ENCODE assay signal across 9 cellular contexts in genomic region chr1:3746389-3746783, GRCh38. TPM values are rescaled to one million over a fixed set of nuclear protein-coding genes. Genes with fewer than 3 reads are reported as not detected.
A peak's percentile ranks its signal among the peaks of the same experiment; 100 is the strongest.
DNase-seq lines count a peak whose midpoint lies in the region; ATAC-seq and TF ChIP-seq lines count a peak whose summit lies in the region.
"Had no signal": no experiment of that assay in that cellular context is flagged by ENCODE, and none has a peak within 500 bp of the region (broad histone marks: within the 10 kb centered on the region; RNA-seq: fewer than 3 reads in every experiment).

No MANE protein-coding gene starts in this region.

- no peaks in the 10 kb centered on the region for H3K9me3 ChIP-seq in breast epithelium
- H3K9me3 ChIP-seq in lower lobe of right lung: no peaks in the 10 kb centered on the region
- H3K9me3 ChIP-seq: adrenal gland had no signal

- peaks cover 17% of the 10 kb centered on the region for H3K4me1 Mint-ChIP-seq in stimulated activated naive CD8-positive, alpha-beta T cell treated with anti-CD3 and anti-CD28 coated beads, Interleukin-15, Interleukin-2, amounts not matched to agents 100 ng/mL and 50 ng/mL, for 24 hours (ENCODE audit: low read depth)

- DNase-seq in stimulated activated naive CD8-positive, alpha-beta T cell treated with anti-CD3 and anti-CD28 coated beads, Interleukin-15, Interleukin-2, amounts not matched to agents 100 U/mL and 50 U/mL, for 24 hours: no peak
- DNase-seq in breast epithelium (ENCODE audit: low spot score in 2 of 2) (no peak), lower lobe of right lung (peak; percentile 45), anterior cingulate cortex (lab: John Stamatoyannopoulos, UW) (no peak), SKM-1 treated with dmso at 0.1 percent for 144 hours (lab: John Stamatoyannopoulos, UW; ENCODE audit: unreplicated experiment) (no peak), NCI-H187 treated with DMSO at 0.1 percent for 48 hours (lab: John Stamatoyannopoulos, UW) (no peak), activated gamma-delta T cell treated with Interleukin-2 at 50 U/mL for 16 hours (no peak)

- TF ChIP-seq CTCF in breast epithelium (IDR thresholded peaks at IDR 0.05) (no peak), lower lobe of right lung (IDR thresholded peaks at IDR 0.05) (no peak)

- H3K4me3 Mint-ChIP-seq in stimulated activated naive CD8-positive, alpha-beta T cell treated with anti-CD3 and anti-CD28 coated beads, Interleukin-15, Interleukin-2, amounts not matched to agents 100 ng/mL and 50 ng/mL, for 24 hours: peak overlapping the region; percentile 84

- peaks cover 8% of the 10 kb centered on the region for H3K36me3 ChIP-seq in breast epithelium
- H3K36me3 ChIP-seq in lower lobe of right lung: peaks cover 21% of the 10 kb centered on the region

- intact Hi-C loops in breast epithelium (cut with DNase I; ENCODE audit: low total_unique reads): no loop called here
- intact Hi-C loops in lower lobe of right lung (cut with DNase I): no loop called here

- no peak for TF ChIP-seq POLR2A in breast epithelium (IDR thresholded peaks at IDR 0.05)

- H3K4me3 ChIP-seq in breast epithelium (peak overlapping the region; percentile 82 to 89 (median 86)), lower lobe of right lung (peak overlapping the region; percentile 78)

- peak overlapping the region; percentile 49 for H3K27ac Mint-ChIP-seq in stimulated activated naive CD8-positive, alpha-beta T cell treated with anti-CD3 and anti-CD28 coated beads, Interleukin-15, Interleukin-2, amounts not matched to agents 100 ng/mL and 50 ng/mL, for 24 hours

- H3K27me3 Mint-ChIP-seq in stimulated activated naive CD8-positive, alpha-beta T cell treated with anti-CD3 and anti-CD28 coated beads, Interleukin-15, Interleukin-2, amounts not matched to agents 100 ng/mL and 50 ng/mL, for 24 hours: no peaks in the 10 kb centered on the region

- peaks cover 14% of the 10 kb centered on the region for H3K36me3 Mint-ChIP-seq in stimulated activated naive CD8-positive, alpha-beta T cell treated with anti-CD3 and anti-CD28 coated beads, Interleukin-15, Interleukin-2, amounts not matched to agents 100 ng/mL and 50 ng/mL, for 24 hours (ENCODE audit: low read depth)

- no peaks in the 10 kb centered on the region for H3K27me3 ChIP-seq in breast epithelium
- no peaks in the 10 kb centered on the region for H3K27me3 ChIP-seq in lower lobe of right lung (ENCODE audit: low read depth)
- H3K27me3 ChIP-seq: adrenal gland had no signal

- no peaks in the 10 kb centered on the region for H3K9me3 Mint-ChIP-seq in stimulated activated naive CD8-positive, alpha-beta T cell treated with anti-CD3 and anti-CD28 coated beads, Interleukin-15, Interleukin-2, amounts not matched to agents 100 ng/mL and 50 ng/mL, for 24 hours

- peak overlapping the region; percentile 64 to 78 for H3K27ac ChIP-seq in breast epithelium
- H3K27ac ChIP-seq in lower lobe of right lung: peak overlapping the region; percentile 68

- ATAC-seq in stimulated activated naive CD8-positive, alpha-beta T cell treated with anti-CD3 and anti-CD28 coated beads, Interleukin-15, Interleukin-2, amounts not matched to agents 100 U/mL and 50 U/mL, for 24 hours: no peak
- peak in 1 of 2 donors; percentile 2 for ATAC-seq in lower lobe of right lung

- H3K4me1 ChIP-seq in breast epithelium: no peaks in the 10 kb centered on the region
- H3K4me1 ChIP-seq in lower lobe of right lung: peaks cover 18% of the 10 kb centered on the region

RNA-seq across cellular contexts. Expression of gene CCDC27, which starts 5.9 kb away (rescaled TPM):
- not detected for total RNA-seq in breast epithelium
- total RNA-seq in lower lobe of right lung: not detected
- total RNA-seq: adrenal gland had no signal

RNA-seq across cellular contexts. Expression of gene SMIM1, which starts 26.2 kb away (rescaled TPM):
- total RNA-seq in breast epithelium (1 to 10 TPM; 1.3 to 4.7 (median 4.6) TPM), lower lobe of right lung (8.5 TPM)

RNA-seq across cellular contexts. Expression of gene LRRC47, which starts 49.9 kb away (rescaled TPM):
- total RNA-seq in breast epithelium (10 to 100 TPM; 31.5 to 34.2 (median 34.2) TPM), lower lobe of right lung (34.4 TPM)
